11 cellular contexts compared by ENCODE assay signal in genomic region chr22:38698407-38699094, GRCh38. TPM values are rescaled to one million over a fixed set of nuclear protein-coding genes. Genes with fewer than 3 reads are reported as not detected.
DNase-seq lines count a peak whose midpoint lies in the region; ATAC-seq, FAIRE-seq and TF ChIP-seq lines count a peak whose summit lies in the region.
"Had no signal": no experiment of that assay in that cellular context is flagged by ENCODE, and none has a peak within 500 bp of the region (broad histone marks: within the 10 kb centered on the region; RNA-seq: fewer than 3 reads in every experiment).

No MANE protein-coding gene starts in this region.

- in situ Hi-C loops in K562 (cut with MboI), result no loop called here

- peaks cover 8% of the 10 kb centered on the region for H3K36me3 Mint-ChIP-seq in activated naive CD4-positive, alpha-beta T cell treated with anti-CD3 and anti-CD28 coated beads, Interleukin-2, amount 50 U/mL, for 24 hours

- TF ChIP-seq RAD21 in K562 (CRISPR knock-in tag; conservative IDR thresholded peaks at IDR 0.05 in 1 of 2, IDR thresholded peaks at IDR 0.05 in 1 of 2), result no peak

- WGBS in K562 (ENCODE audit: insufficient coverage, low coverage, missing lambda C conversion rate), result 52% methylated on average over 10 of the region's 13 CpGs
- WGBS in mesendoderm (ENCODE audit: extremely low coverage, insufficient coverage, low lambda C conversion rate), result no CpG with 5 or more reads among the region's 13 CpGs
- 76 to 82% methylated on average over 13 of the region's 13 CpGs for WGBS in upper lobe of left lung, 2 donors

- no peak overlapping the region for H4K8ac ChIP-seq in mesendoderm (ENCODE audit: low read depth, low read length)

- H2BK15ac ChIP-seq in mesendoderm (replicated peaks; ENCODE audit: low read depth), result no peak overlapping the region

- TF ChIP-seq EP300 in K562 (IDR thresholded peaks at IDR 0.05; ENCODE audit: low read length) (no peak), upper lobe of left lung (IDR thresholded peaks at IDR 0.05) (no peak)

- H3K27me3 Mint-ChIP-seq in activated naive CD4-positive, alpha-beta T cell treated with anti-CD3 and anti-CD28 coated beads, Interleukin-2, amount 50 U/mL, for 24 hours, result no peaks in the 10 kb centered on the region

- ATAC-seq in K562 (no peak), upper lobe of left lung (ENCODE audit: low FRiP score in 2 of 2) (no peak), GM21390 (IDR thresholded peaks at IDR 0.05; ENCODE audit: unreplicated experiment) (no peak)

- H2BK5ac ChIP-seq in mesendoderm (ENCODE audit: low read length), result no peak overlapping the region

- no TSS peak for BruUV-seq in K562 (replicated peaks; lab: Mats Ljungman, UMichigan)

- peaks cover 3% of the 10 kb centered on the region for H3K9me1 ChIP-seq in K562 (ENCODE audit: control insufficient read depth, insufficient read depth, low read length)

- H4K5ac ChIP-seq in mesendoderm (ENCODE audit: low read length), result no peak overlapping the region

- FAIRE-seq in K562 (lab: Jason Lieb, UNC), result no peak

- TF ChIP-seq POLR2A in K562 (conservative IDR thresholded peaks at IDR 0.05) (no peak), upper lobe of left lung (IDR thresholded peaks at IDR 0.05) (no peak)

- peaks cover 68% of the 10 kb centered on the region for H3K4me1 Mint-ChIP-seq in activated naive CD4-positive, alpha-beta T cell treated with anti-CD3 and anti-CD28 coated beads, Interleukin-2, amount 50 U/mL, for 24 hours

- H3K27me3 ChIP-seq in K562 (ENCODE audit: control insufficient read depth in 2 of 2, insufficient read depth in 2 of 2, low read length in 2 of 2) (no peaks in the 10 kb centered on the region), mesendoderm (ENCODE audit: insufficient read depth, low read length, poor library complexity) (no peaks in the 10 kb centered on the region), upper lobe of left lung (no peaks in the 10 kb centered on the region)

- H3K27ac ChIP-seq in K562 (ENCODE audit: extremely low read depth, low read depth, low read length) (peak overlapping the region; percentile 89; the same call in 2 of the 3 replicates), mesendoderm (ENCODE audit: low read depth, low read length) (no peak overlapping the region), upper lobe of left lung (peak overlapping the region; percentile 97 to 99 (median 98))

- peak overlapping the region; percentile 93 for H3K4me3 Mint-ChIP-seq in activated naive CD4-positive, alpha-beta T cell treated with anti-CD3 and anti-CD28 coated beads, Interleukin-2, amount 50 U/mL, for 24 hours

- H4K20me1 ChIP-seq in K562 (replicated peaks; ENCODE audit: control insufficient read depth, insufficient read depth, low read length), result no peaks in the 10 kb centered on the region; the same call in 1 of the 2 replicates

- peak overlapping the region; percentile 53 to 86; a peak in 3 of 4 replicates for H3K9ac ChIP-seq in K562 (ENCODE audit: insufficient read depth in 1 of 2, low read depth in 2 of 2, low read length in 2 of 2)
- H3K9ac ChIP-seq in mesendoderm (ENCODE audit: low read length), result peak overlapping the region; percentile 35

- no peak for DNase-seq in activated naive CD4-positive, alpha-beta T cell treated with Interleukin-2 at 50 U/mL for 16 hours
- DNase-seq in K562 (ENCODE audit: extremely low read depth in 1 of 4, low spot score in 3 of 4) (no peak), mesendoderm (no peak), upper lobe of left lung (no peak), NCI-H1930 (lab: John Stamatoyannopoulos, UW) (no peak)
- DNase-seq in NK-92 treated with Interleukin-12 subunit alpha and Interleukin-12 subunit beta, amount 100 ng/mL, for 24 hours (lab: John Stamatoyannopoulos, UW), result no peak
- DNase-seq: DMS153; effector CD8-positive, alpha-beta T cell; stimulated activated CD4-positive, alpha-beta T cell treated with anti-CD3 and anti-CD28 coated beads, Interleukin-4, amount 100 ng/mL, for 4 hours had no signal

- H3K79me2 ChIP-seq in K562 (ENCODE audit: control insufficient read depth, insufficient read depth, low read length) (peaks cover 71% of the 10 kb centered on the region), mesendoderm (ENCODE audit: control insufficient read depth, insufficient read depth, low read length) (peaks cover 18% of the 10 kb centered on the region)

- H3K4me2 ChIP-seq in K562 (ENCODE audit: insufficient read depth, low read length), result peak overlapping the region; percentile 83
- H3K4me2 ChIP-seq in mesendoderm (ENCODE audit: low read length), result peak overlapping the region; percentile 65

- no peak overlapping the region for H3K4ac ChIP-seq in mesendoderm (ENCODE audit: low read depth, low read length)

- no peak overlapping the region for H3K23ac ChIP-seq in mesendoderm (ENCODE audit: low read length)

- no peak overlapping the region for H2AFZ ChIP-seq in K562 (ENCODE audit: low read depth, low read length)

- H2BK120ac ChIP-seq in mesendoderm (ENCODE audit: low read depth, low read length), result no peak overlapping the region

- H3K56ac ChIP-seq in mesendoderm (ENCODE audit: low read length), result peak overlapping the region; percentile 30

- no peaks in the 10 kb centered on the region for H3K9me3 Mint-ChIP-seq in activated naive CD4-positive, alpha-beta T cell treated with anti-CD3 and anti-CD28 coated beads, Interleukin-2, amount 50 U/mL, for 24 hours

- intact Hi-C loops in K562 (cut with micrococcal nuclease), result no loop called here

- peak overlapping the region; percentile 89 for H3K4me3 ChIP-seq in K562
- no peak overlapping the region for H3K4me3 ChIP-seq in mesendoderm (ENCODE audit: low read length)
- H3K4me3 ChIP-seq in upper lobe of left lung, result peak overlapping the region; percentile 51 to 65 (median 62)

- H2AK5ac ChIP-seq in mesendoderm (ENCODE audit: low read length), result no peak overlapping the region

- POLR2A ChIA-PET in K562 (lab: Yijun Ruan, JAX), result interaction anchor here (0.5 to 3.2 kb wide), 8 partner anchors 10 to 824 kb away, joined by 3 to 12 read pairs (median 3); partner anchors contain the start of gene TOMM22

- peak overlapping the region; percentile 97 for H3K27ac Mint-ChIP-seq in activated naive CD4-positive, alpha-beta T cell treated with anti-CD3 and anti-CD28 coated beads, Interleukin-2, amount 50 U/mL, for 24 hours

- H3K36me3 ChIP-seq in K562 (ENCODE audit: control insufficient read depth, insufficient read depth, low read length) (peaks cover 36% of the 10 kb centered on the region), mesendoderm (ENCODE audit: control insufficient read depth, insufficient read depth, low read length) (no peaks in the 10 kb centered on the region), upper lobe of left lung (peaks cover 0 to 12% (median 1%) of the 10 kb centered on the region in 4 donors)

- CTCF ChIA-PET in K562 (lab: Yijun Ruan, JAX; ENCODE audit: low intra/inter-chr PET ratio), result no interaction called here

- H3K79me1 ChIP-seq in mesendoderm (ENCODE audit: low read length), result peaks cover 13% of the 10 kb centered on the region

- H3K4me1 ChIP-seq in K562 (replicated peaks in 1 of 2; ENCODE audit: control insufficient read depth in 2 of 2, insufficient read depth in 2 of 2, low read length in 2 of 2) (peaks cover 43 to 45% of the 10 kb centered on the region in 2 experiments; a peak in 4 of 5 replicates), mesendoderm (ENCODE audit: control insufficient read depth, low read depth, low read length) (peaks cover 3% of the 10 kb centered on the region), upper lobe of left lung (peaks cover 55 to 67% (median 59%) of the 10 kb centered on the region in 4 donors)

- H3K9me3 ChIP-seq in K562 (replicated peaks; ENCODE audit: control insufficient read depth, insufficient read depth, low read depth, low read length), result no peaks in the 10 kb centered on the region
- H3K9me3 ChIP-seq in upper lobe of left lung, result no peaks in the 10 kb centered on the region

- no peak for TF ChIP-seq CTCF in K562 (IDR thresholded peaks at IDR 0.05 in 2 of 3, conservative IDR thresholded peaks at IDR 0.05 in 1 of 3; ENCODE audit: insufficient read depth in 2 of 3, low read depth in 1 of 3, low read length in 3 of 3)
- TF ChIP-seq CTCF in upper lobe of left lung (IDR thresholded peaks at IDR 0.05), result no peak

- no peak overlapping the region for H3K18ac ChIP-seq in mesendoderm (ENCODE audit: low read length)

RNA-seq across cellular contexts. Expression of gene JOSD1, which starts 2.2 kb away (rescaled TPM):
- 36.0 and 46.4 TPM in 2 replicates for total RNA-seq in K562 (2011; cell fraction: chromatin; rRNA removed; ENCODE audit: low replicate concordance)
- 31.5 and 32.4 TPM in 2 replicates for total RNA-seq in K562 (2011; cell fraction: nucleolus; rRNA removed)
- total RNA-seq in K562 (2011; cell fraction: nucleoplasm; rRNA removed), result 31.9 and 36.6 TPM in 2 replicates
- total RNA-seq in K562 (2014; rRNA removed) (28.0 and 33.9 TPM in 2 replicates), K562 (2014; rRNA removed; fragmentation: Illumina TruSeq; extraction: Trizol) (30.0 and 30.4 TPM in 2 replicates), K562 (2015; rRNA removed; fragmentation: Illumina TruSeq; extraction: Trizol) (26.0 and 26.7 TPM in 2 replicates), K562 (2021) (36.7 and 39.1 TPM in 2 replicates), upper lobe of left lung (10 to 100 TPM; 47.1 to 84.8 (median 67.3) TPM)
- polyA plus RNA-seq in K562 (2011; rRNA removed) (31.6 and 31.8 TPM in 2 replicates), K562 (2014; fragmentation: Illumina TruSeq; extraction: Trizol) (33.0 and 34.1 TPM in 2 replicates), K562 (2014; fragmentation: Nextera tagmentation; extraction: Ambion mirVana) (1 to 10 TPM; 8.9 to 9.5 TPM), K562 (2014; rRNA removed) (30.4 and 30.7 TPM in 2 replicates)
- 34.7 and 36.9 TPM in 2 replicates for polyA plus RNA-seq in K562 (2011; cell fraction: cytosol; rRNA removed)
- polyA plus RNA-seq in K562 (2011; cell fraction: nucleus; rRNA removed), result 35.2 and 39.9 TPM in 2 replicates
- 25.7 and 27.9 TPM in 2 replicates for polyA plus RNA-seq in K562 (2012)
- 19.3 and 25.4 TPM in 2 replicates for polyA minus RNA-seq in K562 (2011; rRNA and poly(A)+ RNA removed)
- polyA minus RNA-seq in K562 (2011; cell fraction: cytosol; rRNA and poly(A)+ RNA removed), result 19.6 and 27.1 TPM in 2 replicates
- 9.8 and 16.9 TPM in 2 replicates for polyA minus RNA-seq in K562 (2011; cell fraction: nucleus; rRNA and poly(A)+ RNA removed)
- 17.5 TPM for polyA plus RNA-seq in mesendoderm (2013, experiment 1 of 2)
- 16.2 TPM for polyA plus RNA-seq in mesendoderm (2013, experiment 2 of 2)

RNA-seq across cellular contexts. Expression of gene GTPBP1, which starts 7.2 kb away (rescaled TPM):
- total RNA-seq in K562 (2011; cell fraction: chromatin; rRNA removed; ENCODE audit: low replicate concordance), result 178 and 289 TPM in 2 replicates
- total RNA-seq in K562 (2011; cell fraction: nucleolus; rRNA removed), result 122 and 125 TPM in 2 replicates
- total RNA-seq in K562 (2011; cell fraction: nucleoplasm; rRNA removed), result 108 and 125 TPM in 2 replicates
- total RNA-seq in K562 (2014; rRNA removed), result 24.4 and 25.0 TPM in 2 replicates
- total RNA-seq in K562 (2014; rRNA removed; fragmentation: Illumina TruSeq; extraction: Trizol), result 14.5 and 17.5 TPM in 2 replicates
- total RNA-seq in K562 (2015; rRNA removed; fragmentation: Illumina TruSeq; extraction: Trizol), result 15.9 and 16.0 TPM in 2 replicates
- total RNA-seq in K562 (2021), result 43.0 and 53.2 TPM in 2 replicates
- polyA plus RNA-seq in K562 (2011; rRNA removed), result 23.3 and 38.4 TPM in 2 replicates
- 17.9 and 20.7 TPM in 2 replicates for polyA plus RNA-seq in K562 (2011; cell fraction: cytosol; rRNA removed)
- 79.8 and 120 TPM in 2 replicates for polyA plus RNA-seq in K562 (2011; cell fraction: nucleus; rRNA removed)
- 22.5 and 29.8 TPM in 2 replicates for polyA plus RNA-seq in K562 (2012)
- 30.6 and 38.6 TPM in 2 replicates for polyA plus RNA-seq in K562 (2014; fragmentation: Illumina TruSeq; extraction: Trizol)
- under 1 TPM; 0.83 to 0.95 TPM for polyA plus RNA-seq in K562 (2014; fragmentation: Nextera tagmentation; extraction: Ambion mirVana)
- polyA plus RNA-seq in K562 (2014; rRNA removed), result 30.9 and 32.6 TPM in 2 replicates
- 57.9 and 59.7 TPM in 2 replicates for polyA minus RNA-seq in K562 (2011; rRNA and poly(A)+ RNA removed)
- polyA minus RNA-seq in K562 (2011; cell fraction: cytosol; rRNA and poly(A)+ RNA removed), result 24.3 and 38.6 TPM in 2 replicates
- polyA minus RNA-seq in K562 (2011; cell fraction: nucleus; rRNA and poly(A)+ RNA removed), result 57.2 and 62.2 TPM in 2 replicates
- 34.9 TPM for polyA plus RNA-seq in mesendoderm (2013, experiment 1 of 2)
- 34.2 TPM for polyA plus RNA-seq in mesendoderm (2013, experiment 2 of 2)
- 100 to 1,000 TPM in 2 of 6 donors, 10 to 100 TPM in 4; 57.9 to 176 (median 73.6) TPM for total RNA-seq in upper lobe of left lung

RNA-seq across cellular contexts. Expression of gene TOMM22, which starts 16.8 kb away (rescaled TPM):
- 7.9 and 9.6 TPM in 2 replicates for total RNA-seq in K562 (2011; cell fraction: chromatin; rRNA removed; ENCODE audit: low replicate concordance)
- total RNA-seq in K562 (2011; cell fraction: nucleolus; rRNA removed), result 13.2 and 14.2 TPM in 2 replicates
- 17.9 and 24.1 TPM in 2 replicates for total RNA-seq in K562 (2011; cell fraction: nucleoplasm; rRNA removed)
- total RNA-seq in K562 (2014; rRNA removed) (73.8 and 92.1 TPM in 2 replicates), K562 (2014; rRNA removed; fragmentation: Illumina TruSeq; extraction: Trizol) (78.6 and 87.9 TPM in 2 replicates), K562 (2015; rRNA removed; fragmentation: Illumina TruSeq; extraction: Trizol) (76.2 and 82.8 TPM in 2 replicates), K562 (2021) (101 and 108 TPM in 2 replicates), upper lobe of left lung (10 to 100 TPM in 5 of 6 donors, 1 to 10 TPM in 1; 9.4 to 60.3 (median 24.1) TPM)
- polyA plus RNA-seq in K562 (2011; rRNA removed) (46.9 and 49.6 TPM in 2 replicates), K562 (2014; fragmentation: Illumina TruSeq; extraction: Trizol) (97.6 and 101 TPM in 2 replicates), K562 (2014; fragmentation: Nextera tagmentation; extraction: Ambion mirVana) (10 to 100 TPM; 25.8 to 36.3 TPM), K562 (2014; rRNA removed) (58.3 and 59.8 TPM in 2 replicates)
- 26.6 and 63.0 TPM in 2 replicates for polyA plus RNA-seq in K562 (2011; cell fraction: cytosol; rRNA removed)
- 11.8 and 22.9 TPM in 2 replicates for polyA plus RNA-seq in K562 (2011; cell fraction: nucleus; rRNA removed)
- polyA plus RNA-seq in K562 (2012), result 35.2 and 85.7 TPM in 2 replicates
- 32.7 and 35.9 TPM in 2 replicates for polyA minus RNA-seq in K562 (2011; rRNA and poly(A)+ RNA removed)
- 19.9 and 33.9 TPM in 2 replicates for polyA minus RNA-seq in K562 (2011; cell fraction: cytosol; rRNA and poly(A)+ RNA removed)
- 4.8 and 9.8 TPM in 2 replicates for polyA minus RNA-seq in K562 (2011; cell fraction: nucleus; rRNA and poly(A)+ RNA removed)
- 90.1 TPM for polyA plus RNA-seq in mesendoderm (2013, experiment 1 of 2)
- 87.9 TPM for polyA plus RNA-seq in mesendoderm (2013, experiment 2 of 2)

RNA-seq across cellular contexts. Expression of gene CBY1, which starts 42.1 kb away (rescaled TPM):
- total RNA-seq in K562 (2011; cell fraction: chromatin; rRNA removed; ENCODE audit: low replicate concordance), result 26.3 and 29.9 TPM in 2 replicates
- 16.3 and 20.8 TPM in 2 replicates for total RNA-seq in K562 (2011; cell fraction: nucleolus; rRNA removed)
- total RNA-seq in K562 (2011; cell fraction: nucleoplasm; rRNA removed), result 21.4 and 23.0 TPM in 2 replicates
- total RNA-seq in K562 (2014; rRNA removed), result 7.8 and 8.8 TPM in 2 replicates
- 8.2 and 8.9 TPM in 2 replicates for total RNA-seq in K562 (2014; rRNA removed; fragmentation: Illumina TruSeq; extraction: Trizol)
- total RNA-seq in K562 (2015; rRNA removed; fragmentation: Illumina TruSeq; extraction: Trizol), result 5.4 and 5.7 TPM in 2 replicates
- total RNA-seq in K562 (2021), result 7.8 and 8.6 TPM in 2 replicates
- polyA plus RNA-seq in K562 (2011; rRNA removed), result 17.0 and 18.4 TPM in 2 replicates
- polyA plus RNA-seq in K562 (2011; cell fraction: cytosol; rRNA removed), result 12.4 and 16.3 TPM in 2 replicates
- polyA plus RNA-seq in K562 (2011; cell fraction: nucleus; rRNA removed), result 15.0 and 16.4 TPM in 2 replicates
- polyA plus RNA-seq in K562 (2012), result 11.5 and 16.0 TPM in 2 replicates
- 12.2 and 14.3 TPM in 2 replicates for polyA plus RNA-seq in K562 (2014; fragmentation: Illumina TruSeq; extraction: Trizol)
- 10 to 100 TPM; 15.4 to 19.7 TPM for polyA plus RNA-seq in K562 (2014; fragmentation: Nextera tagmentation; extraction: Ambion mirVana)
- polyA plus RNA-seq in K562 (2014; rRNA removed), result 10.8 and 15.5 TPM in 2 replicates
- 9.4 and 11.2 TPM in 2 replicates for polyA minus RNA-seq in K562 (2011; rRNA and poly(A)+ RNA removed)
- polyA minus RNA-seq in K562 (2011; cell fraction: cytosol; rRNA and poly(A)+ RNA removed), result 3.5 and 4.3 TPM in 2 replicates
- 4.2 and 9.3 TPM in 2 replicates for polyA minus RNA-seq in K562 (2011; cell fraction: nucleus; rRNA and poly(A)+ RNA removed)
- 20.7 TPM for polyA plus RNA-seq in mesendoderm (2013, experiment 1 of 2)
- 21.2 TPM for polyA plus RNA-seq in mesendoderm (2013, experiment 2 of 2)
- 10 to 100 TPM; 15.8 to 30.3 (median 23.5) TPM for total RNA-seq in upper lobe of left lung

RNA-seq across cellular contexts. Expression of gene FAM227A, which starts 42.4 kb away (rescaled TPM):
- 9.9 and 17.1 TPM in 2 replicates for total RNA-seq in K562 (2011; cell fraction: chromatin; rRNA removed; ENCODE audit: low replicate concordance)
- total RNA-seq in K562 (2011; cell fraction: nucleolus; rRNA removed), result 4.3 and 6.5 TPM in 2 replicates
- total RNA-seq in K562 (2011; cell fraction: nucleoplasm; rRNA removed), result 3.7 and 5.1 TPM in 2 replicates
- total RNA-seq in K562 (2014; rRNA removed) (0.54 and 0.73 TPM in 2 replicates), K562 (2014; rRNA removed; fragmentation: Illumina TruSeq; extraction: Trizol) (0.80 and 0.91 TPM in 2 replicates), K562 (2015; rRNA removed; fragmentation: Illumina TruSeq; extraction: Trizol) (0.57 and 0.83 TPM in 2 replicates), K562 (2021) (1.2 and 1.4 TPM in 2 replicates), upper lobe of left lung (10 to 100 TPM in 3 of 6 donors, 1 to 10 TPM in 2, under 1 TPM in 1; 0.49 to 21.3 (median 8.3) TPM)
- polyA plus RNA-seq in K562 (2011; rRNA removed) (1.5 and 2.2 TPM in 2 replicates), K562 (2014; fragmentation: Illumina TruSeq; extraction: Trizol) (0.55 and 0.64 TPM in 2 replicates), K562 (2014; fragmentation: Nextera tagmentation; extraction: Ambion mirVana) (under 1 TPM; 0.10 to 0.31 TPM), K562 (2014; rRNA removed) (0.89 and 0.94 TPM in 2 replicates)
- 0.39 and 0.75 TPM in 2 replicates for polyA plus RNA-seq in K562 (2011; cell fraction: cytosol; rRNA removed)
- 4.7 and 5.3 TPM in 2 replicates for polyA plus RNA-seq in K562 (2011; cell fraction: nucleus; rRNA removed)
- polyA plus RNA-seq in K562 (2012), result 0.48 and 0.62 TPM in 2 replicates
- 0.81 and 1.9 TPM in 2 replicates for polyA minus RNA-seq in K562 (2011; rRNA and poly(A)+ RNA removed)
- polyA minus RNA-seq in K562 (2011; cell fraction: cytosol; rRNA and poly(A)+ RNA removed), result 0.67 and 0.82 TPM in 2 replicates
- 3.9 and 6.9 TPM in 2 replicates for polyA minus RNA-seq in K562 (2011; cell fraction: nucleus; rRNA and poly(A)+ RNA removed)
- 0.37 TPM for polyA plus RNA-seq in mesendoderm (2013, experiment 1 of 2)
- polyA plus RNA-seq in mesendoderm (2013, experiment 2 of 2), result 0.39 TPM
